In genomic region chr14:64733899-64734298, GRCh38 we compare ENCODE assay signal across 24 cellular contexts. TPM values are rescaled to one million over a fixed set of nuclear protein-coding genes. Genes with fewer than 3 reads are reported as not detected.
A peak's percentile ranks its signal among the peaks of the same experiment; 100 is the strongest.
DNase-seq lines count a peak whose midpoint lies in the region; ATAC-seq and TF ChIP-seq lines count a peak whose summit lies in the region.
"Had no signal": no experiment of that assay in that cellular context is flagged by ENCODE, and none has a peak within 500 bp of the region (broad histone marks: within the 10 kb centered on the region; RNA-seq: fewer than 3 reads in every experiment).

No MANE protein-coding gene starts in this region.

- no peaks in the 10 kb centered on the region for H3K27me3 Mint-ChIP-seq in activated T-cell treated with anti-CD3 and anti-CD28 coated beads, Interleukin-2, amount 50 U/mL, for 24 hours
- no peaks in the 10 kb centered on the region for H3K27me3 Mint-ChIP-seq in activated T-helper 17 cell treated with anti-CD3 and anti-CD28 coated beads, Interleukin-2, amount 50 U/mL, for 72 hours
- H3K27me3 Mint-ChIP-seq in mesothelial cell of epicardium (ENCODE audit: low read depth), result no peaks in the 10 kb centered on the region
- no peaks in the 10 kb centered on the region for H3K27me3 Mint-ChIP-seq in type B pancreatic cell
- H3K27me3 Mint-ChIP-seq: stimulated activated naive B cell treated with anti-CD40 and anti-IgM and Interleukin-4, amounts not matched to agents 10 μg/mL and 1 μg/mL and 100 μg/mL, for 72 hours had no signal

- TF ChIP-seq CTCF in mesothelial cell of epicardium (IDR thresholded peaks at IDR 0.05; ENCODE audit: unreplicated experiment) (no peak), type B pancreatic cell (conservative IDR thresholded peaks at IDR 0.05) (no peak)

- ATAC-seq in activated T-helper 17 cell treated with anti-CD3 and anti-CD28 coated beads, Interleukin-2, amount 50 U/mL, for 72 hours (replicated peaks), result no peak
- ATAC-seq in HG02981 (IDR thresholded peaks at IDR 0.05; ENCODE audit: unreplicated experiment) (no peak), HG02610 (IDR thresholded peaks at IDR 0.05; ENCODE audit: unreplicated experiment) (no peak)
- ATAC-seq: activated naive CD4-positive, alpha-beta T cell treated with anti-CD3 and anti-CD28 coated beads, Interleukin-2, amount 50 U/mL, for 72 hours; stimulated activated naive B cell treated with anti-CD40 and anti-IgM and Interleukin-4, amounts not matched to agents 10 μg/mL and 1 μg/mL and 100 μg/mL, for 72 hours had no signal

- peaks cover 28% of the 10 kb centered on the region for H3K4me1 Mint-ChIP-seq in activated T-cell treated with anti-CD3 and anti-CD28 coated beads, Interleukin-2, amount 50 U/mL, for 24 hours (ENCODE audit: low read depth)
- peaks cover 38% of the 10 kb centered on the region for H3K4me1 Mint-ChIP-seq in activated T-helper 17 cell treated with anti-CD3 and anti-CD28 coated beads, Interleukin-2, amount 50 U/mL, for 72 hours
- H3K4me1 Mint-ChIP-seq in mesothelial cell of epicardium, result peaks cover 1% of the 10 kb centered on the region
- peaks cover 18% of the 10 kb centered on the region for H3K4me1 Mint-ChIP-seq in type B pancreatic cell (ENCODE audit: unreplicated experiment)
- H3K4me1 Mint-ChIP-seq: activated B cell treated with CpG ODN at 0.5 μM for 24 hours; stimulated activated naive B cell treated with anti-CD40 and anti-IgM and Interleukin-4, amounts not matched to agents 10 μg/mL and 1 μg/mL and 100 μg/mL, for 72 hours had no signal

- H3K36me3 Mint-ChIP-seq in activated T-cell treated with anti-CD3 and anti-CD28 coated beads, Interleukin-2, amount 50 U/mL, for 24 hours (ENCODE audit: low read depth), result no peaks in the 10 kb centered on the region
- peaks cover 39% of the 10 kb centered on the region for H3K36me3 Mint-ChIP-seq in activated T-helper 17 cell treated with anti-CD3 and anti-CD28 coated beads, Interleukin-2, amount 50 U/mL, for 72 hours (ENCODE audit: low read depth)
- H3K36me3 Mint-ChIP-seq in mesothelial cell of epicardium, result peaks cover 30% of the 10 kb centered on the region
- peaks cover 25% of the 10 kb centered on the region for H3K36me3 Mint-ChIP-seq in type B pancreatic cell
- H3K36me3 Mint-ChIP-seq: activated naive CD4-positive, alpha-beta T cell treated with anti-CD3 and anti-CD28 coated beads, Interleukin-2, amount 50 U/mL, for 72 hours; stimulated activated naive B cell treated with anti-CD40 and anti-IgM and Interleukin-4, amounts not matched to agents 10 μg/mL and 1 μg/mL and 100 μg/mL, for 72 hours had no signal

- H3K9me3 Mint-ChIP-seq in activated T-cell treated with anti-CD3 and anti-CD28 coated beads, Interleukin-2, amount 50 U/mL, for 24 hours, result no peaks in the 10 kb centered on the region
- H3K9me3 Mint-ChIP-seq in activated T-helper 17 cell treated with anti-CD3 and anti-CD28 coated beads, Interleukin-2, amount 50 U/mL, for 72 hours, result no peaks in the 10 kb centered on the region
- no peaks in the 10 kb centered on the region for H3K9me3 Mint-ChIP-seq in mesothelial cell of epicardium
- no peaks in the 10 kb centered on the region for H3K9me3 Mint-ChIP-seq in type B pancreatic cell
- H3K9me3 Mint-ChIP-seq: activated B cell treated with CpG ODN at 0.5 μM for 24 hours; activated naive CD4-positive, alpha-beta T cell treated with anti-CD3 and anti-CD28 coated beads, Interleukin-2, amount 50 U/mL, for 72 hours; activated T-helper 1 cell treated with anti-CD3 and anti-CD28 coated beads, Interleukin-12 subunit alpha, Interleukin-12 subunit beta, Interleukin-2, Interleukin-4 antibody, amounts not matched to agents 30 ng/mL and 10 ng/mL and 1 ng/mL, durations not matched to agents 14 hours and 24 hours and 36 hours; stimulated activated naive B cell treated with anti-CD40 and anti-IgM and Interleukin-4, amounts not matched to agents 10 μg/mL and 1 μg/mL and 100 μg/mL, for 72 hours had no signal

- H3K4me3 Mint-ChIP-seq in activated T-cell treated with anti-CD3 and anti-CD28 coated beads, Interleukin-2, amount 50 U/mL, for 24 hours, result no peak overlapping the region
- H3K4me3 Mint-ChIP-seq in activated T-helper 17 cell treated with anti-CD3 and anti-CD28 coated beads, Interleukin-2, amount 50 U/mL, for 72 hours, result peak overlapping the region; percentile 3
- H3K4me3 Mint-ChIP-seq in mesothelial cell of epicardium (no peak overlapping the region), type B pancreatic cell (no peak overlapping the region)
- H3K4me3 Mint-ChIP-seq: activated B cell treated with CpG ODN at 0.5 μM for 24 hours; activated T-helper 1 cell treated with anti-CD3 and anti-CD28 coated beads, Interleukin-12 subunit alpha, Interleukin-12 subunit beta, Interleukin-2, Interleukin-4 antibody, amounts not matched to agents 30 ng/mL and 10 ng/mL and 1 ng/mL, durations not matched to agents 14 hours and 24 hours and 36 hours; stimulated activated naive B cell treated with anti-CD40 and anti-IgM and Interleukin-4, amounts not matched to agents 10 μg/mL and 1 μg/mL and 100 μg/mL, for 72 hours had no signal

- DNase-seq in activated T-cell treated with anti-CD3 and anti-CD28 coated beads, Interleukin-2, amount 50 U/mL, for 24 hours, result no peak
- no peak for DNase-seq in activated T-cell treated with anti-CD3 and anti-CD28 coated beads, Interleukin-2, amount 50 U/mL, for 48 hours
- no peak for DNase-seq in mesothelial cell of epicardium (ENCODE audit: low spot score in 2 of 2, unreplicated experiment in 2 of 2)
- DNase-seq in type B pancreatic cell (ENCODE audit: extremely low spot score, unreplicated experiment), result no peak
- DNase-seq in Kasumi-1 (lab: John Stamatoyannopoulos, UW), result no peak
- DNase-seq: ACHN; activated B cell treated with CpG ODN at 0.5 μM for 24 hours; anterior cingulate cortex; EL; H7; NCI-H1092; NCI-H2029 treated with DMSO at 0.1 percent for 48 hours; NCI-H226; NCI-H774; occipital lobe; small intestine; stimulated activated CD4-positive, alpha-beta T cell treated with anti-CD3 and anti-CD28 coated beads, Interleukin-4, amount 100 ng/mL, for 1 hour; stimulated activated naive B cell treated with anti-CD40 and anti-IgM and Interleukin-4, amounts not matched to agents 10 μg/mL and 1 μg/mL and 100 μg/mL, for 72 hours had no signal

- peak overlapping the region; percentile 56 for H3K27ac Mint-ChIP-seq in activated T-cell treated with anti-CD3 and anti-CD28 coated beads, Interleukin-2, amount 50 U/mL, for 24 hours
- H3K27ac Mint-ChIP-seq in activated T-helper 17 cell treated with anti-CD3 and anti-CD28 coated beads, Interleukin-2, amount 50 U/mL, for 72 hours, result peak overlapping the region; percentile 29
- H3K27ac Mint-ChIP-seq in mesothelial cell of epicardium (peak overlapping the region; percentile 17), type B pancreatic cell (peak overlapping the region; percentile 28)
- H3K27ac Mint-ChIP-seq: activated B cell treated with CpG ODN at 0.5 μM for 24 hours; activated T-helper 1 cell treated with anti-CD3 and anti-CD28 coated beads, Interleukin-12 subunit alpha, Interleukin-12 subunit beta, Interleukin-2, Interleukin-4 antibody, amounts not matched to agents 30 ng/mL and 10 ng/mL and 1 ng/mL, durations not matched to agents 14 hours and 24 hours and 36 hours; stimulated activated naive B cell treated with anti-CD40 and anti-IgM and Interleukin-4, amounts not matched to agents 10 μg/mL and 1 μg/mL and 100 μg/mL, for 72 hours had no signal

RNA-seq across cellular contexts. Expression of gene PLEKHG3, which starts 29.7 kb away (rescaled TPM):
- 10 to 100 TPM; 17.2 to 19.2 TPM for total RNA-seq in activated T-helper 17 cell treated with anti-CD3 and anti-CD28 coated beads, Interleukin-2, amount 50 U/mL, for 72 hours
- total RNA-seq in mesothelial cell of epicardium (141 to 142 TPM (median 142 TPM) in 3 replicates), type B pancreatic cell (ENCODE audit: low replicate concordance) (64.7 and 83.9 TPM in 2 replicates)
- total RNA-seq: OCI-LY7 had no signal
